24 cellular contexts compared by ENCODE assay signal in genomic region chr7:78953090-78953489, GRCh38.
"Had no signal": no experiment of that assay in that cellular context is flagged by ENCODE, and none has a peak within 500 bp of the region (broad histone marks: within the 10 kb centered on the region; RNA-seq: fewer than 3 reads in every experiment).

No MANE protein-coding gene starts in this region.

- DNase-seq: activated CD4-positive, alpha-beta T cell treated with anti-CD3 and anti-CD28 coated beads, Interleukin-2, amount 10 ng/mL, durations not matched to agents 24 days and 14 days; activated CD8-positive, alpha-beta T cell treated with anti-CD3 and anti-CD28 coated beads for 36 hours; activated naive CD4-positive, alpha-beta T cell; activated naive CD8-positive, alpha-beta T cell treated with anti-CD3 and anti-CD28 coated beads, Interleukin-2, amount 10 ng/mL, durations not matched to agents 7 days and 5 days; activated T-cell treated with anti-CD3 and anti-CD28 coated beads, Interleukin-2, amount 50 U/mL, for 1 hour; amygdala; dermis blood vessel endothelial cell; effector memory CD4-positive, alpha-beta T cell; gastrocnemius medialis; head of caudate nucleus; kidney; pancreas; stimulated activated CD4-positive, alpha-beta T cell treated with anti-CD3 and anti-CD28 coated beads, Interleukin-4, amount 100 ng/mL, for 1 hour; stimulated activated naive CD8-positive, alpha-beta T cell treated with anti-CD3 and anti-CD28 coated beads, Interleukin-15, amount 100 ng/mL, for 72 hours; trophoblast cell had no signal

- H3K4me1 ChIP-seq: gastrocnemius medialis, pancreas, vagina had no signal

- ATAC-seq: activated CD8-positive, alpha-beta T cell treated with anti-CD3 and anti-CD28 coated beads for 36 hours; activated T-helper 17 cell treated with anti-CD3 and anti-CD28 coated beads, Interleukin-2, amount 50 U/mL, for 72 hours; gastrocnemius medialis; left lobe of liver; natural killer cell treated with Interleukin-12 subunit alpha and Interleukin-12 subunit beta and Interleukin-15 and Interleukin-18, amount 100 ng/mL, for 72 hours; pancreas; sciatic nerve; stimulated activated naive CD8-positive, alpha-beta T cell treated with anti-CD3 and anti-CD28 coated beads, Interleukin-15, amount 100 ng/mL, for 72 hours had no signal

- H3K9me3 ChIP-seq: gastrocnemius medialis, neutrophil, pancreas, vagina had no signal

- H3K36me3 ChIP-seq: cardiac muscle cell, gastrocnemius medialis, neutrophil, pancreas, vagina had no signal

- H3K27ac Mint-ChIP-seq: activated CD4-positive, alpha-beta T cell treated with anti-CD3 and anti-CD28 coated beads, Interleukin-2, amount 10 ng/mL, durations not matched to agents 24 days and 14 days; activated CD8-positive, alpha-beta T cell treated with anti-CD3 and anti-CD28 coated beads for 36 hours; activated naive CD8-positive, alpha-beta T cell treated with anti-CD3 and anti-CD28 coated beads, Interleukin-2, amount 10 ng/mL, durations not matched to agents 7 days and 5 days; activated T-helper 17 cell treated with anti-CD3 and anti-CD28 coated beads, Interleukin-2, amount 50 U/mL, for 72 hours; natural killer cell treated with Interleukin-12 subunit alpha and Interleukin-12 subunit beta and Interleukin-15 and Interleukin-18, amount 100 ng/mL, for 72 hours; stimulated activated naive CD8-positive, alpha-beta T cell treated with anti-CD3 and anti-CD28 coated beads, Interleukin-15, amount 100 ng/mL, for 72 hours had no signal

- H3K27me3 ChIP-seq: cardiac muscle cell, gastrocnemius medialis, neutrophil, pancreas, vagina had no signal

- H3K4me3 ChIP-seq: cardiac muscle cell, gastrocnemius medialis, lung, pancreas, smooth muscle cell, vagina had no signal

- H3K27ac ChIP-seq: cardiac muscle cell, gastrocnemius medialis, neutrophil, pancreas, vagina had no signal

- H3K4me2 ChIP-seq: smooth muscle cell had no signal

- H3K9me3 Mint-ChIP-seq: activated CD4-positive, alpha-beta T cell treated with anti-CD3 and anti-CD28 coated beads, Interleukin-2, amount 10 ng/mL, durations not matched to agents 24 days and 14 days; activated naive CD8-positive, alpha-beta T cell treated with anti-CD3 and anti-CD28 coated beads, Interleukin-2, amount 10 ng/mL, durations not matched to agents 7 days and 5 days had no signal

- H3K36me3 Mint-ChIP-seq: activated naive CD8-positive, alpha-beta T cell treated with anti-CD3 and anti-CD28 coated beads, Interleukin-2, amount 10 ng/mL, durations not matched to agents 7 days and 5 days had no signal
